Comparison of ENCODE assay signal across 28 cellular contexts in the genomic region with DNA sequence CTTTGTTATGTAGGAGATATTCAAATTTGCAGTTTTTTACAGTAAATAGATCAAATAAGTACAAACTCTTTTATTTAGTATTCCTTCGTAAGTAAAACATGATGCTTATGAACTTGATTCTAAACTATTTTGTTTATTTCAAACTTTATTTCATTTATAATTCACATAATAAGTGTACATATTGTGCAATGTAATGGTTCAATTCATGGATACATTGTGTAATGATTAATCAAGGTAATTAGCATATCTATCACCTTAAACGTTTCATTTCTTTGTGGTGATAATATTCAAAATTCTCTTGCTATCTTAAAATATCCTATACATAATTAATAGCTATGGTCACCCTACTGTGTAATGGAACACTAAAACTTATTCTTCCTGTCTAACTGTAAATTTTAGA.
"Had no signal": no experiment of that assay in that cellular context is flagged by ENCODE, and none has a peak within 500 bp of the region (broad histone marks: within the 10 kb centered on the region; RNA-seq: fewer than 3 reads in every experiment).

No MANE protein-coding gene starts in this region.

- H3K9ac ChIP-seq: neural progenitor cell, parathyroid adenoma had no signal

- H3K4me1 ChIP-seq: neural progenitor cell, parathyroid adenoma, psoas muscle, spleen, suprapubic skin, testis, tibial artery, transverse colon, upper lobe of right lung, uterus had no signal

- DNase-seq: natural killer cell; occipital lobe; ovary; posterior cingulate gyrus; psoas muscle; right cardiac atrium; spleen; stimulated activated CD4-positive, alpha-beta T cell treated with anti-CD3 and anti-CD28 coated beads, Interleukin-12 subunit alpha, Interleukin-12 subunit beta, amount 100 ng/mL, for 4 hours; stimulated activated CD4-positive, alpha-beta T cell treated with anti-CD3 and anti-CD28 coated beads, Interleukin-1b, Interleukin-23, amount 100 ng/mL, for 48 hours; stimulated activated CD4-positive, alpha-beta T cell treated with anti-CD3 and anti-CD28 coated beads, Interleukin-4, amount 100 ng/mL, for 1 hour; stimulated activated CD4-positive, alpha-beta T cell treated with anti-CD3 and anti-CD28 coated beads, Interleukin-4, amount 100 ng/mL, for 4 hours; stimulated activated CD8-positive, alpha-beta memory T cell treated with anti-CD3 and anti-CD28 coated beads, Interleukin-4, amount 100 ng/mL, for 48 hours; stimulated activated naive CD4-positive, alpha-beta T cell; stimulated activated naive CD8-positive, alpha-beta T cell treated with anti-CD3 and anti-CD28 coated beads, Interleukin-15, amount 100 ng/mL, for 72 hours; stimulated activated naive CD8-positive, alpha-beta T cell treated with anti-CD3 and anti-CD28 coated beads, Interleukin-15, Interleukin-2, amounts not matched to agents 100 U/mL and 50 U/mL, for 24 hours; substantia nigra; testis; tibial artery; transverse colon; upper lobe of right lung; uterus had no signal

- H3K27ac ChIP-seq: neural progenitor cell, ovary, parathyroid adenoma, psoas muscle, skin epidermis, spleen, suprapubic skin, testis, tibial artery, transverse colon, upper lobe of right lung, uterus had no signal

- H3K27me3 ChIP-seq: neural progenitor cell, ovary, spleen, suprapubic skin, testis, tibial artery, transverse colon, upper lobe of right lung, uterus had no signal

- ATAC-seq: natural killer cell; psoas muscle; right cardiac atrium; sciatic nerve; stimulated activated memory B cell treated with anti-CD40 and anti-IgM and Interleukin-4, amounts not matched to agents 10 μg/mL and 1 μg/mL and 100 μg/mL, for 72 hours; stimulated activated naive CD8-positive, alpha-beta T cell treated with anti-CD3 and anti-CD28 coated beads, Interleukin-15, amount 100 ng/mL, for 72 hours; stimulated activated naive CD8-positive, alpha-beta T cell treated with anti-CD3 and anti-CD28 coated beads, Interleukin-15, Interleukin-2, amounts not matched to agents 100 U/mL and 50 U/mL, for 24 hours; upper lobe of right lung had no signal

- H3K9me3 ChIP-seq: ovary, psoas muscle, spleen, suprapubic skin, testis, tibial artery, transverse colon, upper lobe of right lung, uterus had no signal

- H3K4me3 ChIP-seq: neural progenitor cell, ovary, psoas muscle, skin epidermis, smooth muscle cell, spleen, suprapubic skin, testis, tibial artery, transverse colon, upper lobe of right lung, uterus had no signal

- H3K36me3 ChIP-seq: neural progenitor cell, ovary, spleen, suprapubic skin, tibial artery, transverse colon, upper lobe of right lung, uterus had no signal

- H2AFZ ChIP-seq: neural progenitor cell, parathyroid adenoma had no signal

- H3K4me2 ChIP-seq: neural progenitor cell, smooth muscle cell had no signal
